Comparison of ENCODE assay signal across 1 cellular context in the genomic region with DNA sequence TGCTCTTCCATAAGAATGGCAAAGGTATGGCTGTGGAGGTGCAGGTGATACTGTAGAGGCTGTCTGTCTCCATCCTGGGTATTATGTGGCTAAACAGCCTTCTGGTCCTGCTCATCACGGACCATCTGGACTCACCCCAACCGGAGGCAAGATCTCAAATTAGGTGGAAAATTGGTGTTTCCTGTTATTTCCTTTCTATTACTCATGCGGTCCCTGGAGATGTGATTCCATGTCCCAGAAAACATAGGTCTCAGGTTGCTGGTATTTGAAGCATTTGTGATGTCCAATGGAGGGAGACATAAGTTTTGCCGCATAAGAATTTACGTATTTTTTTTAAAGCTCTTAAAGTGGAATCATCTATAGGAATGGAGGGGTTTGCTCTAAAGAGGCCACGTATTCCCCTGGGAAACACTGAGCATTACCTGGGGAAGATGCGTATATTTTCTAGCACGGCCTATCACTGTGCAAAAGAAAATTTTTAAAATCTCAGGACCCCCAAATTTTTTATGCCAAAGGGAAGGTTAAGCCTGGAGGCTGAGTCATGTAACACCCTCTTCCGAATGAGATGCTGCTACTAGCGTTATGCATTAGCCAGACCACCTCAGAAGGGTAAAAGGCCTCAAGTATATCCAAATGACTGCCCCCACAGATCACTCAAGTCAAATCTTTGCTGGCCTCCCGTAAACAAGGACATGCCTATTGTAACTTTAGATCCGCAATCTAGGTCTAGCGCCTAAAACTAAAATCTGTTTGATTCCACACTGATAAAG.
TF ChIP-seq lines count a peak whose summit lies in the region.

No MANE protein-coding gene starts in this region.

TF ChIP-seq in GM23338, 12 proteins besides CTCF, POLR2A, EP300 and RAD21 (continued from another document):
- TF ChIP-seq, protein P1, sequence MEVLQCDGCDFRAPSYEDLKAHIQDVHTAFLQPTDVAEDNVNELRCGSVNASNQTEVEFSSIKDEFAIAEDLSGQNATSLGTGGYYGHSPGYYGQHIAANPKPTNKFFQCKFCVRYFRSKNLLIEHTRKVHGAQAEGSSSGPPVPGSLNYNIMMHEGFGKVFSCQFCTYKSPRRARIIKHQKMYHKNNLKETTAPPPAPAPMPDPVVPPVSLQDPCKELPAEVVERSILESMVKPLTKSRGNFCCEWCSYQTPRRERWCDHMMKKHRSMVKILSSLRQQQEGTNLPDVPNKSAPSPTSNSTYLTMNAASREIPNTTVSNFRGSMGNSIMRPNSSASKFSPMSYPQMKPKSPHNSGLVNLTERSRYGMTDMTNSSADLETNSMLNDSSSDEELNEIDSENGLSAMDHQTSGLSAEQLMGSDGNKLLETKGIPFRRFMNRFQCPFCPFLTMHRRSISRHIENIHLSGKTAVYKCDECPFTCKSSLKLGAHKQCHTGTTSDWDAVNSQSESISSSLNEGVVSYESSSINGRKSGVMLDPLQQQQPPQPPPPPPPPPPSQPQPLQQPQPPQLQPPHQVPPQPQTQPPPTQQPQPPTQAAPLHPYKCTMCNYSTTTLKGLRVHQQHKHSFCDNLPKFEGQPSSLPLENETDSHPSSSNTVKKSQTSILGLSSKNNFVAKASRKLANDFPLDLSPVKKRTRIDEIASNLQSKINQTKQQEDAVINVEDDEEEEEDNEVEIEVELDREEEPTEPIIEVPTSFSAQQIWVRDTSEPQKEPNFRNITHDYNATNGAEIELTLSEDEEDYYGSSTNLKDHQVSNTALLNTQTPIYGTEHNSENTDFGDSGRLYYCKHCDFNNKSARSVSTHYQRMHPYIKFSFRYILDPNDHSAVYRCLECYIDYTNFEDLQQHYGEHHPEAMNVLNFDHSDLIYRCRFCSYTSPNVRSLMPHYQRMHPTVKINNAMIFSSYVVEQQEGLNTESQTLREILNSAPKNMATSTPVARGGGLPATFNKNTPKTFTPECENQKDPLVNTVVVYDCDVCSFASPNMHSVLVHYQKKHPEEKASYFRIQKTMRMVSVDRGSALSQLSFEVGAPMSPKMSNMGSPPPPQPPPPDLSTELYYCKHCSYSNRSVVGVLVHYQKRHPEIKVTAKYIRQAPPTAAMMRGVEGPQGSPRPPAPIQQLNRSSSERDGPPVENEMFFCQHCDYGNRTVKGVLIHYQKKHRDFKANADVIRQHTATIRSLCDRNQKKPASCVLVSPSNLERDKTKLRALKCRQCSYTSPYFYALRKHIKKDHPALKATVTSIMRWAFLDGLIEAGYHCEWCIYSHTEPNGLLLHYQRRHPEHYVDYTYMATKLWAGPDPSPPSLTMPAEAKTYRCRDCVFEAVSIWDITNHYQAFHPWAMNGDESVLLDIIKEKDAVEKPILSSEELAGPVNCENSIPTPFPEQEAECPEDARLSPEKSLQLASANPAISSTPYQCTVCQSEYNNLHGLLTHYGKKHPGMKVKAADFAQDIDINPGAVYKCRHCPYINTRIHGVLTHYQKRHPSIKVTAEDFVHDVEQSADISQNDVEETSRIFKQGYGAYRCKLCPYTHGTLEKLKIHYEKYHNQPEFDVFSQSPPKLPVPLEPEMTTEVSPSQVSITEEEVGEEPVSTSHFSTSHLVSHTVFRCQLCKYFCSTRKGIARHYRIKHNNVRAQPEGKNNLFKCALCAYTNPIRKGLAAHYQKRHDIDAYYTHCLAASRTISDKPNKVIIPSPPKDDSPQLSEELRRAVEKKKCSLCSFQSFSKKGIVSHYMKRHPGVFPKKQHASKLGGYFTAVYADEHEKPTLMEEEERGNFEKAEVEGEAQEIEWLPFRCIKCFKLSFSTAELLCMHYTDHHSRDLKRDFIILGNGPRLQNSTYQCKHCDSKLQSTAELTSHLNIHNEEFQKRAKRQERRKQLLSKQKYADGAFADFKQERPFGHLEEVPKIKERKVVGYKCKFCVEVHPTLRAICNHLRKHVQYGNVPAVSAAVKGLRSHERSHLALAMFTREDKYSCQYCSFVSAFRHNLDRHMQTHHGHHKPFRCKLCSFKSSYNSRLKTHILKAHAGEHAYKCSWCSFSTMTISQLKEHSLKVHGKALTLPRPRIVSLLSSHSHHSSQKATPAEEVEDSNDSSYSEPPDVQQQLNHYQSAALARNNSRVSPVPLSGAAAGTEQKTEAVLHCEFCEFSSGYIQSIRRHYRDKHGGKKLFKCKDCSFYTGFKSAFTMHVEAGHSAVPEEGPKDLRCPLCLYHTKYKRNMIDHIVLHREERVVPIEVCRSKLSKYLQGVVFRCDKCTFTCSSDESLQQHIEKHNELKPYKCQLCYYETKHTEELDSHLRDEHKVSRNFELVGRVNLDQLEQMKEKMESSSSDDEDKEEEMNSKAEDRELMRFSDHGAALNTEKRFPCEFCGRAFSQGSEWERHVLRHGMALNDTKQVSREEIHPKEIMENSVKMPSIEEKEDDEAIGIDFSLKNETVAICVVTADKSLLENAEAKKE (CRISPR knock-in tag; IDR thresholded peaks at IDR 0.05) = no peak
- TF ChIP-seq ZNF331 (CRISPR knock-in tag; IDR thresholded peaks at IDR 0.05; ENCODE audit: low read depth) (no peak), EZH2 (IDR thresholded peaks at IDR 0.05; ENCODE audit: low read depth, unreplicated experiment) (no peak), POLR2AphosphoS5 (IDR thresholded peaks at IDR 0.05; ENCODE audit: low read depth) (no peak), NANOG (IDR thresholded peaks at IDR 0.05; ENCODE audit: borderline replicate concordance) (no peak), CREB1 (CRISPR knock-in tag; IDR thresholded peaks at IDR 0.05; ENCODE audit: low read depth) (no peak), ETS1 (IDR thresholded peaks at IDR 0.05) (no peak), EZH2phosphoT487 (IDR thresholded peaks at IDR 0.05; ENCODE audit: unreplicated experiment) (no peak)
